ENCODE assay signal across 9 cellular contexts in genomic region chr5:133996683-133997252, GRCh38. TPM values are rescaled to one million over a fixed set of nuclear protein-coding genes. Genes with fewer than 3 reads are reported as not detected.
A peak's percentile ranks its signal among the peaks of the same experiment; 100 is the strongest.
DNase-seq lines count a peak whose midpoint lies in the region; ATAC-seq and TF ChIP-seq lines count a peak whose summit lies in the region.
"Had no signal": no experiment of that assay in that cellular context is flagged by ENCODE, and none has a peak within 500 bp of the region (broad histone marks: within the 10 kb centered on the region; RNA-seq: fewer than 3 reads in every experiment).

No MANE protein-coding gene starts in this region.

- 88% methylated on average over 3 of the region's 3 CpGs for WGBS in hepatocyte (ENCODE audit: low lambda C conversion rate, missing lambda C conversion rate)

- H4K20me1 ChIP-seq in SU-DHL-6 (ENCODE audit: low read depth, low read length) (peaks cover 38% of the 10 kb centered on the region; the same call in 1 of the 2 replicates), hepatocyte (ENCODE audit: insufficient read depth, poor library complexity, severe bottlenecking) (peaks cover 100% of the 10 kb centered on the region)

- H3K36me3 ChIP-seq in SU-DHL-6 (ENCODE audit: low read length) = no peaks in the 10 kb centered on the region
- no peaks in the 10 kb centered on the region for H3K36me3 ChIP-seq in hepatocyte (replicated peaks; ENCODE audit: insufficient read depth, low read depth)

- H3K27ac ChIP-seq in SU-DHL-6 (ENCODE audit: low read depth, low read length) = no peak overlapping the region
- peak overlapping the region; percentile 79 for H3K27ac ChIP-seq in hepatocyte

- DNase-seq in AG09309 (ENCODE audit: low read depth) = no peak
- DNase-seq in hepatocyte (ENCODE audit: low spot score) = no peak
- no peak for DNase-seq in NCI-H2081 (lab: John Stamatoyannopoulos, UW)
- DNase-seq in NCI-H2029 treated with DMSO at 0.1 percent for 48 hours (lab: John Stamatoyannopoulos, UW) = no peak
- DNase-seq in ACHN = no peak
- DNase-seq: activated CD8-positive, alpha-beta memory T cell treated with anti-CD3 and anti-CD28 coated beads, Interleukin-2, amount 50 U/mL, for 4 hours had no signal

- peaks cover 60% of the 10 kb centered on the region for H3K4me1 ChIP-seq in hepatocyte (ENCODE audit: insufficient read depth)

- no peak overlapping the region for H3K9ac ChIP-seq in SU-DHL-6 (ENCODE audit: low read length)

- in situ Hi-C loops in ACHN (cut with HindIII; ENCODE audit: low pct_ligation_motif_present, low pct_unique_long_range_greater_than_20kb, low sequenced_read_pairs) = no loop called here

- peaks cover 98% of the 10 kb centered on the region for H3K79me2 ChIP-seq in SU-DHL-6 (ENCODE audit: insufficient read depth, low read length)
- H3K79me2 ChIP-seq in hepatocyte = peaks cover 100% of the 10 kb centered on the region

- H3F3A ChIP-seq in SU-DHL-6 (ENCODE audit: insufficient read depth) = no peaks in the 10 kb centered on the region

- TF ChIP-seq CTCF in AG09309 (IDR thresholded peaks at IDR 0.05; ENCODE audit: control insufficient read depth, insufficient read depth, low read depth, low read length, missing control alignments) (peak; percentile 46), GM12872 (IDR thresholded peaks at IDR 0.05; ENCODE audit: insufficient read depth, low read depth, low read length) (peak; percentile 82), SU-DHL-6 (IDR thresholded peaks at IDR 0.05; ENCODE audit: insufficient read depth, low read length, poor library complexity, severe bottlenecking) (peak; percentile 57), hepatocyte (IDR thresholded peaks at IDR 0.05; ENCODE audit: poor library complexity) (peak; percentile 44)

- no peak for ATAC-seq in HG02763 (IDR thresholded peaks at IDR 0.05; ENCODE audit: unreplicated experiment)

- H3K27me3 ChIP-seq in SU-DHL-6 (ENCODE audit: low read length) (no peaks in the 10 kb centered on the region), hepatocyte (no peaks in the 10 kb centered on the region)

- no peaks in the 10 kb centered on the region for H3K9me3 ChIP-seq in SU-DHL-6 (ENCODE audit: insufficient read depth, low read length)
- no peaks in the 10 kb centered on the region for H3K9me3 ChIP-seq in hepatocyte (ENCODE audit: low read depth)

- H3K4me2 ChIP-seq in SU-DHL-6 (ENCODE audit: low read depth, low read length, poor library complexity, severe bottlenecking) = no peak overlapping the region
- peak overlapping the region; percentile 64 for H3K4me2 ChIP-seq in hepatocyte

- H3K9me2 ChIP-seq in SU-DHL-6 (replicated peaks; ENCODE audit: insufficient read depth, low read length) (no peaks in the 10 kb centered on the region), hepatocyte (replicated peaks; ENCODE audit: insufficient read depth) (no peaks in the 10 kb centered on the region)

- H3K4me3 ChIP-seq in AG09309 (ENCODE audit: control insufficient read depth, low read depth, low read length) = no peak overlapping the region
- H3K4me3 ChIP-seq in SU-DHL-6 (ENCODE audit: insufficient read depth, low read length, poor library complexity, severe bottlenecking) = no peak overlapping the region
- H3K4me3 ChIP-seq in hepatocyte = no peak overlapping the region

- H2AFZ ChIP-seq in SU-DHL-6 (ENCODE audit: low read depth, low read length, severe bottlenecking) (no peak overlapping the region), hepatocyte (no peak overlapping the region)

RNA-seq across cellular contexts. Expression of gene VDAC1, which starts 8.0 kb away (rescaled TPM):
- 282 and 286 TPM in 2 replicates for total RNA-seq in hepatocyte
- 196 and 216 TPM in 2 replicates for polyA plus RNA-seq in hepatocyte

RNA-seq across cellular contexts. Expression of gene C5orf15, which starts 28.3 kb away (rescaled TPM):
- 124 and 126 TPM in 2 replicates for total RNA-seq in hepatocyte
- 76.6 and 77.4 TPM in 2 replicates for polyA plus RNA-seq in hepatocyte
